8 cellular contexts compared by ENCODE assay signal in genomic region chr15:65303687-65304392, GRCh38. TPM values are rescaled to one million over a fixed set of nuclear protein-coding genes. Genes with fewer than 3 reads are reported as not detected.
DNase-seq lines count a peak whose midpoint lies in the region; ATAC-seq and TF ChIP-seq lines count a peak whose summit lies in the region.

No MANE protein-coding gene starts in this region.

- TF ChIP-seq CTCF in astrocyte of the cerebellum (IDR thresholded peaks at IDR 0.05; ENCODE audit: low read depth, low read length, missing control alignments): no peak

- H3K4me1 ChIP-seq in HUES6 (ENCODE audit: control insufficient read depth, insufficient read depth, low read length) (peaks cover 8% of the 10 kb centered on the region), iPS-18a (ENCODE audit: control insufficient read depth, low read depth, low read length) (peaks cover 4% of the 10 kb centered on the region)

- intact Hi-C loops in activated CD4-positive, alpha-beta T cell treated with anti-CD3 and anti-CD28 coated beads for 36 hours (cut with DNase I, micrococcal nuclease): loop anchor here (1.0 to 10.0 kb wide), 16 partner anchors 8 to 1201 kb away; partner anchors contain the start of genes PDCD7 (in 2 of the 2), RNU5A-1 (in 2 of the 2), CLPX (in 1 of the 2) and DENND4A (in 1 of the 2)
- intact Hi-C loops in sciatic nerve (cut with DNase I): no loop called here

- ATAC-seq in activated CD4-positive, alpha-beta T cell treated with anti-CD3 and anti-CD28 coated beads for 36 hours: no peak
- ATAC-seq in sciatic nerve (peak; percentile 77), HG03520 (IDR thresholded peaks at IDR 0.05; ENCODE audit: unreplicated experiment) (no peak)

- H3K36me3 ChIP-seq in HUES6 (ENCODE audit: control insufficient read depth, insufficient read depth, low read length): no peaks in the 10 kb centered on the region
- H3K36me3 ChIP-seq in iPS-18a (ENCODE audit: control insufficient read depth, low read depth, low read length): no peaks in the 10 kb centered on the region

- peak overlapping the region; percentile 98 for H3K27ac ChIP-seq in HUES6 (ENCODE audit: low read depth, low read length)
- peak overlapping the region; percentile 97 for H3K27ac ChIP-seq in iPS-18a (ENCODE audit: low read length)

- H3K4me3 ChIP-seq in HUES6 (ENCODE audit: low read depth, low read length): peak overlapping the region; percentile 52
- H3K4me3 ChIP-seq in astrocyte of the cerebellum (ENCODE audit: low read depth, low read length): peak overlapping the region; percentile 36
- peak overlapping the region; percentile 61 for H3K4me3 ChIP-seq in iPS-18a (ENCODE audit: low read length)

- H3K27me3 Mint-ChIP-seq in activated CD4-positive, alpha-beta T cell treated with anti-CD3 and anti-CD28 coated beads for 36 hours: no peaks in the 10 kb centered on the region

- peak overlapping the region; percentile 98 for H3K27ac Mint-ChIP-seq in activated CD4-positive, alpha-beta T cell treated with anti-CD3 and anti-CD28 coated beads for 36 hours

- H3K9me3 Mint-ChIP-seq in activated CD4-positive, alpha-beta T cell treated with anti-CD3 and anti-CD28 coated beads for 36 hours (ENCODE audit: low read depth): no peaks in the 10 kb centered on the region

- in situ Hi-C loops in SK-MEL-5 (cut with HindIII; ENCODE audit: low pct_unique_long_range_greater_than_20kb, low sequenced_read_pairs) (no loop called here), astrocyte of the cerebellum (cut with HindIII; ENCODE audit: low sequenced_read_pairs) (loop anchor here (25.0 kb wide), 1 partner anchor 158 kb away; no protein-coding TSS in a partner anchor)

- DNase-seq in activated CD4-positive, alpha-beta T cell treated with anti-CD3 and anti-CD28 coated beads for 36 hours: peak; percentile 85
- DNase-seq in activated CD4-positive, alpha-beta T cell treated with anti-CD3 and anti-CD28 coated beads for 1 hour: no peak
- DNase-seq in SK-MEL-5 (ENCODE audit: low read depth, low spot score) (peak; percentile 66), astrocyte of the cerebellum (ENCODE audit: low read depth) (no peak), sciatic nerve (ENCODE audit: low spot score) (no peak)

- CTCF ChIA-PET in activated CD4-positive, alpha-beta T cell treated with anti-CD3 and anti-CD28 coated beads for 36 hours (lab: Charles Lee): interaction anchor here (0.7 to 1.7 kb wide), 3 partner anchors 18 to 284 kb away, joined by 5 to 15 read pairs (median 8); partner anchors contain the start of gene PARP16

- H3K27me3 ChIP-seq in HUES6 (ENCODE audit: control insufficient read depth, insufficient read depth, low read length): no peaks in the 10 kb centered on the region
- no peaks in the 10 kb centered on the region for H3K27me3 ChIP-seq in iPS-18a (ENCODE audit: control insufficient read depth, insufficient read depth, low read length)

- H3K9me3 ChIP-seq in HUES6 (ENCODE audit: control insufficient read depth, insufficient read depth, low read depth, low read length): no peaks in the 10 kb centered on the region
- H3K9me3 ChIP-seq in iPS-18a (ENCODE audit: control insufficient read depth, low read depth, low read length): no peaks in the 10 kb centered on the region

- peak overlapping the region; percentile 89 for H3K4me3 Mint-ChIP-seq in activated CD4-positive, alpha-beta T cell treated with anti-CD3 and anti-CD28 coated beads for 36 hours

- H3K9ac ChIP-seq in HUES6 (ENCODE audit: low read length) (peak overlapping the region; percentile 91), iPS-18a (ENCODE audit: low read length) (peak overlapping the region; percentile 88)

- H3K36me3 Mint-ChIP-seq in activated CD4-positive, alpha-beta T cell treated with anti-CD3 and anti-CD28 coated beads for 36 hours (ENCODE audit: low read depth): no peaks in the 10 kb centered on the region

- POLR2A ChIA-PET in activated CD4-positive, alpha-beta T cell treated with anti-CD3 and anti-CD28 coated beads for 36 hours (lab: Charles Lee): interaction anchor here (0.7 to 2.9 kb wide), 21 partner anchors 8 to 606 kb away, joined by 3 to 137 read pairs (median 7); partner anchors contain the start of genes CLPX, HACD3, INTS14 and PARP16

- H3K4me1 Mint-ChIP-seq in activated CD4-positive, alpha-beta T cell treated with anti-CD3 and anti-CD28 coated beads for 36 hours: peaks cover 43% of the 10 kb centered on the region

RNA-seq across cellular contexts. Expression of gene RNU5B-1, which starts 0.6 kb away (rescaled TPM):
- not detected for total RNA-seq in activated CD4-positive, alpha-beta T cell treated with anti-CD3 and anti-CD28 coated beads for 36 hours
- not detected in 2 replicates for total RNA-seq in SK-MEL-5 (2014; rRNA removed; shearing (Covaris generic))
- polyA plus RNA-seq in SK-MEL-5 (2015; cell fraction: cytosol; rRNA removed): not detected in 2 replicates
- polyA plus RNA-seq in SK-MEL-5 (2015; cell fraction: nucleus; rRNA removed): not detected in 2 replicates
- total RNA-seq in sciatic nerve: 44.7 TPM

RNA-seq across cellular contexts. Expression of gene RNU5A-1, which starts 8.0 kb away (rescaled TPM):
- total RNA-seq in activated CD4-positive, alpha-beta T cell treated with anti-CD3 and anti-CD28 coated beads for 36 hours: not detected
- total RNA-seq in SK-MEL-5 (2014; rRNA removed; shearing (Covaris generic)): not detected in 2 replicates
- polyA plus RNA-seq in SK-MEL-5 (2015; cell fraction: cytosol; rRNA removed): not detected in 2 replicates
- polyA plus RNA-seq in SK-MEL-5 (2015; cell fraction: nucleus; rRNA removed): not detected in 2 replicates
- total RNA-seq in sciatic nerve: not detected

RNA-seq across cellular contexts. Expression of gene PARP16, which starts 17.2 kb away (rescaled TPM):
- total RNA-seq in activated CD4-positive, alpha-beta T cell treated with anti-CD3 and anti-CD28 coated beads for 36 hours: 10 to 100 TPM; 17.9 to 20.1 TPM
- total RNA-seq in SK-MEL-5 (2014; rRNA removed; shearing (Covaris generic)): 7.4 and 10.1 TPM in 2 replicates
- polyA plus RNA-seq in SK-MEL-5 (2015; cell fraction: cytosol; rRNA removed): 8.8 and 10.2 TPM in 2 replicates
- 8.0 and 10.0 TPM in 2 replicates for polyA plus RNA-seq in SK-MEL-5 (2015; cell fraction: nucleus; rRNA removed)
- 13.6 TPM for total RNA-seq in sciatic nerve

Comparison
In these comparisons a context has a peak if more than half of its experiments do, and no peak if none do; other contexts are left out.
1. DNase-seq: peak in activated CD4-positive, alpha-beta T cell treated with anti-CD3 and anti-CD28 coated beads for 36 hours (single experiment) and SK-MEL-5 (single experiment); none in activated CD4-positive, alpha-beta T cell treated with anti-CD3 and anti-CD28 coated beads for 1 hour (single experiment), astrocyte of the cerebellum (single experiment) and sciatic nerve (single experiment).
2. RNA of gene RNU5B-1, which starts 0.6 kb away (total RNA-seq): 44.7 TPM in sciatic nerve (single experiment); not detected in activated CD4-positive, alpha-beta T cell treated with anti-CD3 and anti-CD28 coated beads for 36 hours and not detected in SK-MEL-5; every median in the first group is over 10 times any median in the second.
3. Peak in every context shown above with its lines, with median percentiles within 50 percentile points of each other: H3K4me3 ChIP-seq.